15 cellular contexts compared by ENCODE assay signal in the genomic region with DNA sequence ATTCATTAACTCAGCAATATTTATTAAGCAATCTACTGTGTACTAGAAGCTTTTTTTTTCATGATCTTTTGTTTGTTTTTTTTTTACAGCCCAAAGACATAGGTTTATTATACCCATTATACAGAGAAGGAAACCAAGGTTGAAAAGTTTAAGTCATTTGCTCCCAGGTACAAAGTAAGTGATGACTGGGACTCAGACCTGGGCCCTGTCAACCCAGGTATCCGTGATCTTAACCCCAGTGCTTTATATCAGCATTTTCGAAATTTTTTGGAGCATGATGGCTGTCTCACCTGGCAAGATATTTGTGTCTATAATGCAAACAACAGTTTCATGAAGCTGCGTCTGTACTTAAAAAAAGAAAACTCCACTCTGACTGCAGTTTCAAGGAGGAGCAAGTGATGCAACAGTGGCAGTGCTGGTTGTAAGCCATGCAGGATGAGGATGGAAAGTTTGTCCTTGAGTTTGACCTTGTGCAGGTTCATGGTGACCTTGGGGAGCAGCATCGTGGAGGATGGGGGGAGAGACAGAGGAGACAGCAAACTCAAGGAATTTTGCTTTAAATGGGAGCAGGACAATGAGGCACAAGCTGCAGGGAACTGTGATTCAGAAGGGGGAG. TPM values are rescaled to one million over a fixed set of nuclear protein-coding genes. Genes with fewer than 3 reads are reported as not detected.
A peak's percentile ranks its signal among the peaks of the same experiment; 100 is the strongest.
DNase-seq lines count a peak whose midpoint lies in the region; ATAC-seq, FAIRE-seq and TF ChIP-seq lines count a peak whose summit lies in the region.
"Had no signal": no experiment of that assay in that cellular context is flagged by ENCODE, and none has a peak within 500 bp of the region (broad histone marks: within the 10 kb centered on the region; RNA-seq: fewer than 3 reads in every experiment).

No MANE protein-coding gene starts in this region.

- CTCF ChIA-PET in GM12878 (lab: Yijun Ruan, JAX): interaction anchor here (0.7 to 2.1 kb wide), 2 partner anchors 11 to 12 kb away, joined by 3 to 10 read pairs; a partner anchor contains a TSS

- H3K4me2 ChIP-seq in GM23338 (no peak overlapping the region), GM12878 (ENCODE audit: control insufficient read depth, insufficient read depth) (no peak overlapping the region)

- no peaks in the 10 kb centered on the region for H3K79me2 ChIP-seq in GM23338 (replicated peaks; ENCODE audit: insufficient read depth)
- no peaks in the 10 kb centered on the region for H3K79me2 ChIP-seq in GM12878 (ENCODE audit: control insufficient read depth, insufficient read depth, low read length)

- TF ChIP-seq POLR2A in GM12878 (IDR thresholded peaks at IDR 0.05; ENCODE audit: low read depth, low read length) (no peak), erythroblast (IDR thresholded peaks at IDR 0.05; ENCODE audit: low read length) (no peak)

- TF ChIP-seq CTCF in GM23338 (conservative IDR thresholded peaks at IDR 0.05; ENCODE audit: low read depth in 2 of 2): no peak
- TF ChIP-seq CTCF in GM12878 (IDR thresholded peaks at IDR 0.05 in 2 of 3, conservative IDR thresholded peaks at IDR 0.05 in 1 of 3; ENCODE audit: control insufficient read depth in 2 of 3, extremely low read depth in 1 of 3, insufficient read depth in 1 of 3, low read depth in 3 of 3, low read length in 3 of 3): no peak
- TF ChIP-seq CTCF in left lung (IDR thresholded peaks at IDR 0.05): no peak
- no peak for TF ChIP-seq CTCF in endothelial cell (IDR thresholded peaks at IDR 0.05; ENCODE audit: unreplicated experiment)

- H3K27ac Mint-ChIP-seq in GM23338 (peak overlapping the region; percentile 60), memory B cell (peak overlapping the region; percentile 0), endothelial cell (ENCODE audit: unreplicated experiment) (no peak overlapping the region)

- H3K9me3 Mint-ChIP-seq in GM23338 (no peaks in the 10 kb centered on the region), memory B cell (no peaks in the 10 kb centered on the region), endothelial cell (ENCODE audit: unreplicated experiment) (no peaks in the 10 kb centered on the region)

- RAD21 ChIA-PET in GM12878 (lab: Charles Lee; ENCODE audit: unreplicated experiment): no interaction called here

- H3K9ac ChIP-seq in GM12878 (ENCODE audit: control insufficient read depth, insufficient read depth, low read length): no peak overlapping the region

- H3K4me1 Mint-ChIP-seq in GM23338 (peaks cover 14% of the 10 kb centered on the region), memory B cell (peaks cover 16% of the 10 kb centered on the region), endothelial cell (ENCODE audit: unreplicated experiment) (peaks cover 22% of the 10 kb centered on the region)

- no peak for TF ChIP-seq EP300 in GM12878 (IDR thresholded peaks at IDR 0.05; ENCODE audit: borderline replicate concordance in 1 of 2, control insufficient read depth in 1 of 2, low read depth in 2 of 2, low read length in 2 of 2)

- H3K4me3 ChIP-seq in GM23338 (no peak overlapping the region), GM12878 (no peak overlapping the region), left lung (no peak overlapping the region)

- no peaks in the 10 kb centered on the region for H3K27me3 ChIP-seq in GM23338 (ENCODE audit: insufficient read depth)
- H3K27me3 ChIP-seq in GM12878 (replicated peaks in 1 of 2; ENCODE audit: control insufficient read depth in 2 of 2, insufficient read depth in 2 of 2, low read length in 1 of 2): no peaks in the 10 kb centered on the region
- H3K27me3 ChIP-seq in left lung: no peaks in the 10 kb centered on the region

- H3K36me3 Mint-ChIP-seq in GM23338 (ENCODE audit: low read depth) (peaks cover 17% of the 10 kb centered on the region), memory B cell (peaks cover 12% of the 10 kb centered on the region), endothelial cell (ENCODE audit: low read depth, unreplicated experiment) (peaks cover 13% of the 10 kb centered on the region)

- WGBS in GM12878 (ENCODE audit: insufficient coverage, insufficient replicate concordance, low lambda C conversion rate, missing lambda C conversion rate): 35% methylated on average over 4 of the region's 4 CpGs

- no peaks in the 10 kb centered on the region for H3K9me3 ChIP-seq in GM12878 (replicated peaks; ENCODE audit: control insufficient read depth, insufficient read depth, low read length)
- no peaks in the 10 kb centered on the region for H3K9me3 ChIP-seq in left lung
- H3K9me3 ChIP-seq: Caco-2 had no signal

- DNase-seq in GM23338 (ENCODE audit: low spot score) (no peak), GM12878 (ENCODE audit: low read depth, low spot score) (no peak), memory B cell (ENCODE audit: low spot score in 2 of 2) (no peak), left lung (no peak), endothelial cell (ENCODE audit: low spot score) (no peak), erythroblast (lab: John Stamatoyannopoulos, UW) (no peak)
- DNase-seq: Caco-2; CD4-positive, alpha-beta memory T cell; DMS153; DND-41; H7; HCEC 1CT had no signal

- no peaks in the 10 kb centered on the region for H3K4me1 ChIP-seq in GM23338 (ENCODE audit: insufficient read depth)
- H3K4me1 ChIP-seq in GM12878 (ENCODE audit: control insufficient read depth, insufficient read depth, low read length): peaks cover 7% of the 10 kb centered on the region
- peaks cover 4 to 14% of the 10 kb centered on the region in 2 donors for H3K4me1 ChIP-seq in left lung

- TF ChIP-seq RAD21 in GM12878 (IDR thresholded peaks at IDR 0.05; ENCODE audit: insufficient read depth, low read depth, low read length): no peak

- no peaks in the 10 kb centered on the region for H4K20me1 ChIP-seq in GM23338 (replicated peaks; ENCODE audit: insufficient read depth)
- no peaks in the 10 kb centered on the region for H4K20me1 ChIP-seq in GM12878 (ENCODE audit: control insufficient read depth, insufficient read depth)

- H3K9me2 ChIP-seq in GM23338 (ENCODE audit: insufficient read depth): no peaks in the 10 kb centered on the region

- no peak overlapping the region for H3K27ac ChIP-seq in GM23338 (ENCODE audit: low read depth)
- no peak overlapping the region for H3K27ac ChIP-seq in GM12878 (ENCODE audit: control insufficient read depth, insufficient read depth)
- no peak overlapping the region for H3K27ac ChIP-seq in left lung

- POLR2A ChIA-PET in GM12878 (lab: Charles Lee): no interaction called here

- H2AFZ ChIP-seq in GM23338 (no peak overlapping the region), GM12878 (ENCODE audit: control insufficient read depth, low read depth, low read length) (no peak overlapping the region)

- no peaks in the 10 kb centered on the region; the same call in 1 of the 2 replicates for H3K36me3 ChIP-seq in GM23338 (ENCODE audit: insufficient read depth)
- no peaks in the 10 kb centered on the region for H3K36me3 ChIP-seq in GM12878 (ENCODE audit: control insufficient read depth in 2 of 2, insufficient read depth in 2 of 2, low read length in 1 of 2)
- H3K36me3 ChIP-seq in left lung: peaks cover 0 to 24% of the 10 kb centered on the region in 2 donors

- intact Hi-C loops in GM12878 (cut with micrococcal nuclease; ENCODE audit: unreplicated experiment): no loop called here
- intact Hi-C loops in left lung (cut with DNase I): no loop called here

- no peak for ATAC-seq in GM23338
- no peak for ATAC-seq in GM12878
- ATAC-seq in memory B cell (ENCODE audit: low read depth): no peak
- no peak for ATAC-seq in left lung

- BruUV-seq in GM12878 (replicated peaks; lab: Mats Ljungman, UMichigan): TSS peak; percentile 24

- in situ Hi-C loops in GM12878 (cut with MboI): no loop called here

- SMC1A ChIA-PET in GM12878 (lab: Charles Lee; ENCODE audit: uncharacterized antibody, unreplicated experiment): interaction anchor here (1.0 to 2.7 kb wide), 4 partner anchors 11 to 50 kb away, joined by 3 to 8 read pairs (median 8); no protein-coding TSS in a partner anchor

- H3K4me3 Mint-ChIP-seq in GM23338 (no peak overlapping the region), memory B cell (no peak overlapping the region), endothelial cell (ENCODE audit: unreplicated experiment) (no peak overlapping the region)
- H3K4me3 Mint-ChIP-seq: CD4-positive, alpha-beta memory T cell had no signal

- H3K27me3 Mint-ChIP-seq in GM23338 (ENCODE audit: insufficient read depth, low read depth, poor library complexity): peaks cover 9% of the 10 kb centered on the region
- H3K27me3 Mint-ChIP-seq in memory B cell: no peaks in the 10 kb centered on the region
- H3K27me3 Mint-ChIP-seq in endothelial cell (ENCODE audit: unreplicated experiment): no peaks in the 10 kb centered on the region
- H3K27me3 Mint-ChIP-seq: CD4-positive, alpha-beta memory T cell had no signal

- no peak for FAIRE-seq in GM12878 (lab: Jason Lieb, UNC)
- FAIRE-seq: G401.6, GM18507, H1 had no signal

- no peaks in the 10 kb centered on the region for H3F3A ChIP-seq in GM23338 (replicated peaks; ENCODE audit: low read depth)

TF ChIP-seq in GM12878, 131 proteins besides CTCF, POLR2A, EP300 and RAD21 (continues in another document):
- TF ChIP-seq PML (IDR thresholded peaks at IDR 0.05; ENCODE audit: low read length) (no peak), BACH1 (IDR thresholded peaks at IDR 0.05; ENCODE audit: borderline replicate concordance) (no peak), ZNF207 (IDR thresholded peaks at IDR 0.05; ENCODE audit: borderline replicate concordance) (no peak)

RNA-seq across cellular contexts. Expression of a gene that starts 11.8 kb away (rescaled TPM):
- total RNA-seq in GM23338 (2014; rRNA removed; shearing (Covaris generic)): 8.3 and 10.3 TPM in 2 replicates
- 11.3 and 12.3 TPM in 2 replicates for polyA plus RNA-seq in GM23338 (2016; fragmentation: Nextera tagmentation; extraction: Ambion mirVana)
- total RNA-seq in GM12878 (2013; cell fraction: nucleolus; rRNA removed): 6.6 and 7.2 TPM in 2 replicates
- 1.5 and 1.8 TPM in 2 replicates for total RNA-seq in GM12878 (2014; rRNA removed)
- 1.5 and 1.6 TPM in 2 replicates for total RNA-seq in GM12878 (2014; rRNA removed; fragmentation: Illumina TruSeq; extraction: Trizol)
- total RNA-seq in GM12878 (2021): 3.2 and 3.6 TPM in 2 replicates
- 1.1 TPM for polyA plus RNA-seq in GM12878 (2011; ENCODE audit: low read depth)
- 1.5 and 2.8 TPM in 2 replicates for polyA plus RNA-seq in GM12878 (2011; rRNA removed)
- polyA plus RNA-seq in GM12878 (2011; cell fraction: cytosol; rRNA removed): 3.7 and 4.2 TPM in 2 replicates
- polyA plus RNA-seq in GM12878 (2011; cell fraction: nucleus; rRNA removed): 3.5 and 4.4 TPM in 2 replicates
- polyA plus RNA-seq in GM12878 (2012): 1.6 TPM in 2 replicates
- 3.1 and 3.2 TPM in 2 replicates for polyA plus RNA-seq in GM12878 (2014; fragmentation: Illumina TruSeq; extraction: Trizol)
- 1 to 10 TPM; 2.1 to 2.5 TPM for polyA plus RNA-seq in GM12878 (2014; fragmentation: Nextera tagmentation; extraction: Ambion mirVana)
- polyA plus RNA-seq in GM12878 (2014; rRNA removed): 1.8 and 2.0 TPM in 2 replicates
- polyA plus RNA-seq in GM12878 (2016; fragmentation: Nextera tagmentation; extraction: Ambion mirVana): 1 to 10 TPM; 3.1 to 4.0 TPM
- 3.8 and 4.7 TPM in 2 replicates for polyA minus RNA-seq in GM12878 (2011; rRNA and poly(A)+ RNA removed)
- polyA minus RNA-seq in GM12878 (2011; cell fraction: cytosol; rRNA and poly(A)+ RNA removed): 1.1 and 3.2 TPM in 2 replicates
- 2.8 and 4.5 TPM in 2 replicates for polyA minus RNA-seq in GM12878 (2011; cell fraction: nucleus; rRNA and poly(A)+ RNA removed)
- total RNA-seq in left lung: 10 to 100 TPM in 1 of 2 donors, 1 to 10 TPM in 1; 7.8 to 13.4 TPM
- total RNA-seq in endothelial cell (ENCODE audit: unreplicated experiment): 11.7 TPM
